33 cellular contexts compared by ENCODE assay signal in the genomic region with DNA sequence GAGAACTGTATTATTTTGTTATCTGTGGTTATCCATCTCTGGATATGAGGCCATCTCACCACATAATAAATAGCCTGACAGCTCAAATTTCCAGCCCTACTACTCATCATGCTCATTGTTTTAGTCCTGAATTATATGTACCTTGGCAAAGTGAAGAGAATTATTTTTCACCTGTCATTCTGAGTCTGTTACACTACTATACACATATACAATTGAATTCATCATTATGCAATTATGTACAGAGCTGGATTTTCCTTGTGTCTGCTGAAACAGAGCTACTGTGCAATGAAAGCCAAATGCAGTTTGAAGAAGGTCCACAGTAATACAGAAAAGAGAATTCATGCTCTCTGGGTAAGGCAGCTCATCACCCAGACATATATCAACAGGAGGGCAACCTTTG. TPM values are rescaled to one million over a fixed set of nuclear protein-coding genes. Genes with fewer than 3 reads are reported as not detected.
"Had no signal": no experiment of that assay in that cellular context is flagged by ENCODE, and none has a peak within 500 bp of the region (broad histone marks: within the 10 kb centered on the region; RNA-seq: fewer than 3 reads in every experiment).

No MANE protein-coding gene starts in this region.

- H3K4me1 Mint-ChIP-seq: activated CD4-positive, alpha-beta T cell treated with anti-CD3 and anti-CD28 coated beads for 36 hours had no signal

- H3K36me3 ChIP-seq: esophagus squamous epithelium, heart left ventricle had no signal

- H3K9me3 Mint-ChIP-seq: activated naive CD4-positive, alpha-beta T cell treated with anti-CD3 and anti-CD28 coated beads, Interleukin-2, amount 10 ng/mL, durations not matched to agents 7 days and 5 days; activated T-cell treated with anti-CD3 and anti-CD28 coated beads, Interleukin-2, amount 50 U/mL, for 72 hours; effector memory CD8-positive, alpha-beta T cell had no signal

- H3K36me3 Mint-ChIP-seq: activated CD4-positive, alpha-beta memory T cell treated with anti-CD3 and anti-CD28 coated beads for 36 hours; activated naive CD4-positive, alpha-beta T cell treated with anti-CD3 and anti-CD28 coated beads, Interleukin-2, amount 50 U/mL, for 72 hours had no signal

- ATAC-seq: activated CD4-positive, alpha-beta T cell treated with anti-CD3 and anti-CD28 coated beads for 36 hours; activated CD8-positive, alpha-beta memory T cell treated with anti-CD3 and anti-CD28 coated beads, Interleukin-2, amount 10 ng/mL, durations not matched to agents 7 days and 5 days; activated CD8-positive, alpha-beta T cell treated with anti-CD3 and anti-CD28 coated beads, Interleukin-2, amount 10 ng/mL, durations not matched to agents 7 days and 5 days; activated naive CD4-positive, alpha-beta T cell treated with anti-CD3 and anti-CD28 coated beads, Interleukin-2, amount 50 U/mL, for 72 hours; activated T-cell treated with anti-CD3 and anti-CD28 coated beads, Interleukin-2, amount 50 U/mL, for 72 hours; body of pancreas; effector memory CD8-positive, alpha-beta T cell; heart left ventricle; T-helper 17 cell had no signal

- H3K27ac Mint-ChIP-seq: activated CD4-positive, alpha-beta memory T cell treated with anti-CD3 and anti-CD28 coated beads for 36 hours; activated CD4-positive, alpha-beta T cell treated with anti-CD3 and anti-CD28 coated beads for 36 hours; activated CD4-positive, alpha-beta T cell treated with anti-CD3 and anti-CD28 coated beads, Interleukin-2, amount 10 ng/mL, durations not matched to agents 24 days and 14 days; activated CD8-positive, alpha-beta memory T cell treated with anti-CD3 and anti-CD28 coated beads, Interleukin-2, amount 10 ng/mL, durations not matched to agents 7 days and 5 days; activated CD8-positive, alpha-beta T cell treated with anti-CD3 and anti-CD28 coated beads, Interleukin-2, amount 10 ng/mL, durations not matched to agents 7 days and 5 days; activated naive CD4-positive, alpha-beta T cell treated with anti-CD3 and anti-CD28 coated beads, Interleukin-2, amount 10 ng/mL, durations not matched to agents 7 days and 5 days; activated naive CD4-positive, alpha-beta T cell treated with anti-CD3 and anti-CD28 coated beads, Interleukin-2, amount 50 U/mL, for 72 hours; activated naive CD8-positive, alpha-beta T cell treated with anti-CD3 and anti-CD28 coated beads, Interleukin-2, amount 10 ng/mL, durations not matched to agents 7 days and 5 days; activated T-cell treated with anti-CD3 and anti-CD28 coated beads, Interleukin-2, amount 50 U/mL, for 72 hours; effector memory CD8-positive, alpha-beta T cell; T-helper 17 cell; T-helper 2 cell treated with Interferon-gamma antibody and Interleukin-4, amounts not matched to agents 5 μg/mL and 100 μg/mL, for 36 hours had no signal

- FAIRE-seq: colon, frontal cortex had no signal

- H3K4me3 ChIP-seq: body of pancreas, esophagus squamous epithelium, heart left ventricle had no signal

- H3K27ac ChIP-seq: body of pancreas, epithelial cell of prostate, esophagus squamous epithelium, heart left ventricle had no signal

- H3K27me3 ChIP-seq: body of pancreas had no signal

- H3K27me3 Mint-ChIP-seq: effector memory CD8-positive, alpha-beta T cell had no signal

- H3K4me3 Mint-ChIP-seq: activated CD4-positive, alpha-beta memory T cell treated with anti-CD3 and anti-CD28 coated beads for 36 hours; activated CD4-positive, alpha-beta T cell treated with anti-CD3 and anti-CD28 coated beads for 36 hours; activated CD4-positive, alpha-beta T cell treated with anti-CD3 and anti-CD28 coated beads, Interleukin-2, amount 10 ng/mL, durations not matched to agents 24 days and 14 days; activated CD8-positive, alpha-beta memory T cell treated with anti-CD3 and anti-CD28 coated beads, Interleukin-2, amount 10 ng/mL, durations not matched to agents 7 days and 5 days; activated CD8-positive, alpha-beta T cell treated with anti-CD3 and anti-CD28 coated beads, Interleukin-2, amount 10 ng/mL, durations not matched to agents 7 days and 5 days; activated naive CD4-positive, alpha-beta T cell treated with anti-CD3 and anti-CD28 coated beads, Interleukin-2, amount 10 ng/mL, durations not matched to agents 7 days and 5 days; activated naive CD8-positive, alpha-beta T cell treated with anti-CD3 and anti-CD28 coated beads, Interleukin-2, amount 10 ng/mL, durations not matched to agents 7 days and 5 days; activated T-cell treated with anti-CD3 and anti-CD28 coated beads, Interleukin-2, amount 50 U/mL, for 72 hours; effector memory CD8-positive, alpha-beta T cell; T-helper 17 cell; T-helper 2 cell treated with Interferon-gamma antibody and Interleukin-4, amounts not matched to agents 5 μg/mL and 100 μg/mL, for 36 hours had no signal

- DNase-seq: activated CD4-positive, alpha-beta memory T cell treated with anti-CD3 and anti-CD28 coated beads for 36 hours; activated CD4-positive, alpha-beta T cell treated with anti-CD3 and anti-CD28 coated beads for 36 hours; activated CD4-positive, alpha-beta T cell treated with anti-CD3 and anti-CD28 coated beads, Interleukin-2, amount 10 ng/mL, durations not matched to agents 24 days and 14 days; activated CD4-positive, CD25-positive, alpha-beta regulatory T cell; activated CD4-positive, CD25-positive, alpha-beta regulatory T cell treated with anti-CD3 and anti-CD28 coated beads, Interleukin-2, amount 50 U/mL, for 72 hours; activated CD8-positive, alpha-beta memory T cell treated with anti-CD3 and anti-CD28 coated beads, Interleukin-2, amount 10 ng/mL, durations not matched to agents 7 days and 5 days; activated CD8-positive, alpha-beta memory T cell treated with anti-CD3 and anti-CD28 coated beads, Interleukin-2, amount 50 U/mL, for 4 hours; activated CD8-positive, alpha-beta T cell treated with anti-CD3 and anti-CD28 coated beads, Interleukin-2, amount 10 ng/mL, durations not matched to agents 7 days and 5 days; activated gamma-delta T cell; activated naive CD4-positive, alpha-beta T cell; activated naive CD4-positive, alpha-beta T cell treated with anti-CD3 and anti-CD28 coated beads, Interleukin-2, amount 10 ng/mL, durations not matched to agents 7 days and 5 days; activated naive CD8-positive, alpha-beta T cell treated with anti-CD3 and anti-CD28 coated beads, Interleukin-2, amount 10 ng/mL, durations not matched to agents 7 days and 5 days; activated T-cell treated with anti-CD3 and anti-CD28 coated beads, Interleukin-2, amount 50 U/mL, for 1 hour; activated T-cell treated with anti-CD3 and anti-CD28 coated beads, Interleukin-2, amount 50 U/mL, for 72 hours; body of pancreas; caudate nucleus; cortex of kidney; dermis blood vessel endothelial cell; effector CD4-positive, alpha-beta T cell; effector memory CD8-positive, alpha-beta T cell; esophagus squamous epithelium; foreskin fibroblast; glutamatergic neuron; heart left ventricle; hypothalamus; T-helper 17 cell had no signal

- H3K4me1 ChIP-seq: body of pancreas, esophagus squamous epithelium, heart left ventricle had no signal

- H3K9me3 ChIP-seq: esophagus squamous epithelium had no signal

RNA-seq across cellular contexts. Expression of a gene that starts 28.5 kb away (rescaled TPM):
- total RNA-seq: activated CD4-positive, alpha-beta T cell treated with anti-CD3 and anti-CD28 coated beads for 36 hours; activated CD4-positive, alpha-beta T cell treated with anti-CD3 and anti-CD28 coated beads, Interleukin-2, amount 10 ng/mL, durations not matched to agents 24 days and 14 days; activated CD8-positive, alpha-beta memory T cell treated with anti-CD3 and anti-CD28 coated beads for 36 hours; activated CD8-positive, alpha-beta T cell treated with anti-CD3 and anti-CD28 coated beads, Interleukin-2, amount 10 ng/mL, durations not matched to agents 7 days and 5 days; activated naive CD4-positive, alpha-beta T cell treated with anti-CD3 and anti-CD28 coated beads, Interleukin-2, amount 50 U/mL, for 72 hours; chondrocyte; frontal cortex; T-helper 17 cell had no signal
